In the genomic region with DNA sequence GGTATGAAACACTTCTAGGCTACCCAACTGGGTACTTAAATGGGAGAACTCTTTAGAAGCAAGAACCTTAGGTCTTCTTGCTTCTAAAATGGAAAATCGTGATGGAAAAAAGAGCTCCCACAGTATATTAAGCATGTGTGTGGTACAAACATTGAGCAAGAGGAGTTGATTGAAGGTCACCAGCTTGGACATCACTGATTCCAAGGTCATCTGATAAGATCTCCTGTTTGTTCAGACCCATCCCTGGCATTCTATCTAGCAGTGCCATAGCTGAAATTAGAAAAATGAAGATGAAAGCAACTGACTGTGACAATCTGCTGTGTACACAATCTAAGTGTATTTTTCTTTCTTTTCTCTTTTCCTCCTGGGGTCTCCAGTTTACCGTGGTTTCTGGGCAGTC, we compare ENCODE assay signal across 1 cellular context.
TF ChIP-seq lines count a peak whose summit lies in the region.

No MANE protein-coding gene starts in this region.

TF ChIP-seq in HepG2, 621 proteins besides CTCF, POLR2A, EP300 and RAD21 (continued from another document):
- TF ChIP-seq, protein P1, sequence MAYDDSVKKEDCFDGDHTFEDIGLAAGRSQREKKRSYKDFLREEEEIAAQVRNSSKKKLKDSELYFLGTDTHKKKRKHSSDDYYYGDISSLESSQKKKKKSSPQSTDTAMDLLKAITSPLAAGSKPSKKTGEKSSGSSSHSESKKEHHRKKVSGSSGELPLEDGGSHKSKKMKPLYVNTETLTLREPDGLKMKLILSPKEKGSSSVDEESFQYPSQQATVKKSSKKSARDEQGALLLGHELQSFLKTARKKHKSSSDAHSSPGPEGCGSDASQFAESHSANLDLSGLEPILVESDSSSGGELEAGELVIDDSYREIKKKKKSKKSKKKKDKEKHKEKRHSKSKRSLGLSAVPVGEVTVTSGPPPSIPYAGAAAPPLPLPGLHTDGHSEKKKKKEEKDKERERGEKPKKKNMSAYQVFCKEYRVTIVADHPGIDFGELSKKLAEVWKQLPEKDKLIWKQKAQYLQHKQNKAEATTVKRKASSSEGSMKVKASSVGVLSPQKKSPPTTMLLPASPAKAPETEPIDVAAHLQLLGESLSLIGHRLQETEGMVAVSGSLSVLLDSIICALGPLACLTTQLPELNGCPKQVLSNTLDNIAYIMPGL (CRISPR knock-in tag; IDR thresholded peaks at IDR 0.05; ENCODE audit: borderline replicate concordance in 1 of 2, low read depth in 1 of 2) = no peak
- TF ChIP-seq CEBPG (CRISPR knock-in tag; IDR thresholded peaks at IDR 0.05) (peak; percentile 63), PAWR (CRISPR knock-in tag; IDR thresholded peaks at IDR 0.05; ENCODE audit: borderline replicate concordance) (no peak), IKZF1 (IDR thresholded peaks at IDR 0.05) (no peak), ETV6 (CRISPR knock-in tag; conservative IDR thresholded peaks at IDR 0.05) (no peak), CREBL2 (CRISPR knock-in tag; IDR thresholded peaks at IDR 0.05; ENCODE audit: borderline replicate concordance) (no peak)
